Comparison of ENCODE assay signal across 23 cellular contexts in genomic region chr6:43805695-43806040, GRCh38.
"Had no signal": no experiment of that assay in that cellular context is flagged by ENCODE, and none has a peak within 500 bp of the region (broad histone marks: within the 10 kb centered on the region; RNA-seq: fewer than 3 reads in every experiment).

No MANE protein-coding gene starts in this region.

- H3K27ac Mint-ChIP-seq: activated naive CD4-positive, alpha-beta T cell treated with anti-CD3 and anti-CD28 coated beads, Interleukin-2, amount 10 ng/mL, durations not matched to agents 7 days and 5 days; activated naive CD8-positive, alpha-beta T cell treated with anti-CD3 and anti-CD28 coated beads, Interleukin-2, amount 50 U/mL, for 24 hours; natural killer cell treated with Interleukin-12 subunit alpha and Interleukin-12 subunit beta and Interleukin-15 and Interleukin-18, amount 100 ng/mL, for 72 hours; T-helper 1 cell treated with Interleukin-12 subunit alpha and Interleukin-12 subunit beta and Interleukin-4 antibody, amounts not matched to agents 30 μg/mL and 1 μg/mL, for 36 hours had no signal

- H3K36me3 Mint-ChIP-seq: activated naive CD4-positive, alpha-beta T cell treated with anti-CD3 and anti-CD28 coated beads, Interleukin-2, amount 10 ng/mL, durations not matched to agents 7 days and 5 days; natural killer cell treated with Interleukin-12 subunit alpha and Interleukin-12 subunit beta and Interleukin-15 and Interleukin-18, amount 100 ng/mL, for 72 hours had no signal

- DNase-seq: activated CD4-positive, alpha-beta T cell treated with anti-CD3 and anti-CD28 coated beads for 1 hour; activated CD8-positive, alpha-beta memory T cell treated with anti-CD3 and anti-CD28 coated beads for 24 hours; activated CD8-positive, alpha-beta memory T cell treated with anti-CD3 and anti-CD28 coated beads, Interleukin-2, amount 50 U/mL, for 48 hours; activated effector memory CD4-positive, alpha-beta T cell treated with Interleukin-2 at 50 U/mL for 16 hours; activated naive CD4-positive, alpha-beta T cell treated with anti-CD3 and anti-CD28 coated beads, Interleukin-2, amount 10 ng/mL, durations not matched to agents 7 days and 5 days; activated naive CD8-positive, alpha-beta T cell treated with anti-CD3 and anti-CD28 coated beads, Interleukin-2, amount 50 U/mL, for 24 hours; activated T-cell treated with anti-CD3 and anti-CD28 coated beads, Interleukin-2, amount 50 U/mL, for 48 hours; anterior cingulate cortex; brain microvascular endothelial cell; cortex of kidney; effector CD4-positive, alpha-beta T cell; gastrocnemius medialis; head of caudate nucleus; left ventricle myocardium superior; stimulated activated CD4-positive, alpha-beta T cell treated with anti-CD3 and anti-CD28 coated beads, Interleukin-2, amount 100 ng/mL, for 24 hours; stimulated activated naive CD4-positive, alpha-beta T cell treated with Interleukin-2 at 50 U/mL for 16 hours; upper lobe of right lung had no signal

- H3K4me3 Mint-ChIP-seq: activated naive CD4-positive, alpha-beta T cell treated with anti-CD3 and anti-CD28 coated beads, Interleukin-2, amount 10 ng/mL, durations not matched to agents 7 days and 5 days; activated naive CD8-positive, alpha-beta T cell treated with anti-CD3 and anti-CD28 coated beads, Interleukin-2, amount 50 U/mL, for 24 hours; central memory CD8-positive, alpha-beta T cell; natural killer cell treated with Interleukin-12 subunit alpha and Interleukin-12 subunit beta and Interleukin-15 and Interleukin-18, amount 100 ng/mL, for 72 hours; T-helper 1 cell treated with Interleukin-12 subunit alpha and Interleukin-12 subunit beta and Interleukin-4 antibody, amounts not matched to agents 30 μg/mL and 1 μg/mL, for 36 hours had no signal

- H3K4me3 ChIP-seq: gastrocnemius medialis, mucosa of descending colon, suprapubic skin, upper lobe of right lung had no signal

- H3K36me3 ChIP-seq: brain microvascular endothelial cell, gastrocnemius medialis, suprapubic skin, upper lobe of right lung had no signal

- H3K27ac ChIP-seq: brain microvascular endothelial cell, suprapubic skin, upper lobe of right lung had no signal

- H3K9me3 Mint-ChIP-seq: activated naive CD4-positive, alpha-beta T cell treated with anti-CD3 and anti-CD28 coated beads, Interleukin-2, amount 10 ng/mL, durations not matched to agents 7 days and 5 days; activated naive CD8-positive, alpha-beta T cell treated with anti-CD3 and anti-CD28 coated beads, Interleukin-2, amount 50 U/mL, for 24 hours; central memory CD8-positive, alpha-beta T cell; natural killer cell treated with Interleukin-12 subunit alpha and Interleukin-12 subunit beta and Interleukin-15 and Interleukin-18, amount 100 ng/mL, for 72 hours; T-helper 1 cell treated with Interleukin-12 subunit alpha and Interleukin-12 subunit beta and Interleukin-4 antibody, amounts not matched to agents 30 μg/mL and 1 μg/mL, for 36 hours had no signal

- ATAC-seq: activated naive CD8-positive, alpha-beta T cell treated with anti-CD3 and anti-CD28 coated beads, Interleukin-2, amount 50 U/mL, for 24 hours; esophagus mucosa; gastrocnemius medialis; left ventricle myocardium superior; natural killer cell treated with Interleukin-12 subunit alpha and Interleukin-12 subunit beta and Interleukin-15 and Interleukin-18, amount 100 ng/mL, for 72 hours had no signal

- H3K9me3 ChIP-seq: gastrocnemius medialis, mucosa of descending colon, suprapubic skin, upper lobe of right lung had no signal

- H3K27me3 Mint-ChIP-seq: activated naive CD8-positive, alpha-beta T cell treated with anti-CD3 and anti-CD28 coated beads, Interleukin-2, amount 50 U/mL, for 24 hours; central memory CD8-positive, alpha-beta T cell had no signal

- H3K27me3 ChIP-seq: brain microvascular endothelial cell, gastrocnemius medialis, suprapubic skin, upper lobe of right lung had no signal

- H3K4me1 Mint-ChIP-seq: activated naive CD8-positive, alpha-beta T cell treated with anti-CD3 and anti-CD28 coated beads, Interleukin-2, amount 50 U/mL, for 24 hours; central memory CD8-positive, alpha-beta T cell had no signal
